22 cellular contexts compared by ENCODE assay signal in genomic region chr1:152170287-152170933, GRCh38. TPM values are rescaled to one million over a fixed set of nuclear protein-coding genes. Genes with fewer than 3 reads are reported as not detected.
"Had no signal": no experiment of that assay in that cellular context is flagged by ENCODE, and none has a peak within 500 bp of the region (broad histone marks: within the 10 kb centered on the region; RNA-seq: fewer than 3 reads in every experiment).

No MANE protein-coding gene starts in this region.

- H3K4me1 ChIP-seq: breast epithelium had no signal

- ATAC-seq: effector memory CD8-positive, alpha-beta T cell; heart left ventricle; left ventricle myocardium superior; natural killer cell treated with Interleukin-12 subunit alpha and Interleukin-12 subunit beta and Interleukin-15 and Interleukin-18, amount 100 ng/mL, for 72 hours had no signal

- H3K36me3 ChIP-seq: adrenal gland, breast epithelium, esophagus muscularis mucosa, heart left ventricle had no signal

- H3K4me3 ChIP-seq: adrenal gland, breast epithelium, dorsolateral prefrontal cortex, esophagus muscularis mucosa, heart left ventricle, testis had no signal

- H3K27me3 ChIP-seq: adrenal gland, breast epithelium, esophagus muscularis mucosa, heart left ventricle, testis had no signal

- H3K9me3 ChIP-seq: adrenal gland, breast epithelium, esophagus muscularis mucosa, heart left ventricle, testis had no signal

- H3K27ac ChIP-seq: adrenal gland, breast epithelium, dorsolateral prefrontal cortex, esophagus muscularis mucosa, testis had no signal

- DNase-seq: activated CD4-positive, alpha-beta T cell treated with anti-CD3 and anti-CD28 coated beads, Interleukin-2, amount 50 U/mL, for 4 hours; activated CD8-positive, alpha-beta memory T cell treated with anti-CD3 and anti-CD28 coated beads for 24 hours; activated CD8-positive, alpha-beta memory T cell treated with anti-CD3 and anti-CD28 coated beads, Interleukin-2, amount 50 U/mL, for 4 hours; activated naive CD4-positive, alpha-beta T cell; activated T-cell treated with anti-CD3 and anti-CD28 coated beads, Interleukin-2, amount 50 U/mL, for 24 hours; adrenal gland; dorsolateral prefrontal cortex; effector memory CD8-positive, alpha-beta T cell; heart left ventricle; left ventricle myocardium superior; retina; stimulated activated CD4-positive, alpha-beta T cell treated with anti-CD3 and anti-CD28 coated beads, Interleukin-4, amount 100 ng/mL, for 1 hour; stimulated activated naive CD4-positive, alpha-beta T cell; testis; trophoblast cell had no signal

RNA-seq across cellular contexts. Expression of gene RPTN, which starts 11.4 kb away (rescaled TPM):
- total RNA-seq: activated T-helper 2 cell treated with anti-CD3 and anti-CD28 coated beads, Interferon-gamma antibody, Interleukin-2, Interleukin-4, amounts not matched to agents 10 μg/mL and 5 μg/mL and 100 μg/mL, durations not matched to agents 14 hours and 24 hours and 36 hours; adrenal gland; breast epithelium; dorsolateral prefrontal cortex; endothelial cell of umbilical vein; esophagus muscularis mucosa; heart left ventricle; left ventricle myocardium superior; natural killer cell treated with Interleukin-12 subunit alpha and Interleukin-12 subunit beta and Interleukin-15 and Interleukin-18, amount 100 ng/mL, for 72 hours; osteocyte; progenitor cell of endocrine pancreas had no signal
- polyA plus RNA-seq: adrenal gland, endothelial cell of umbilical vein, heart left ventricle had no signal

RNA-seq across cellular contexts. Expression of gene HRNR, which starts 53.6 kb away (rescaled TPM):
- total RNA-seq: activated T-helper 2 cell treated with anti-CD3 and anti-CD28 coated beads, Interferon-gamma antibody, Interleukin-2, Interleukin-4, amounts not matched to agents 10 μg/mL and 5 μg/mL and 100 μg/mL, durations not matched to agents 14 hours and 24 hours and 36 hours; adrenal gland; breast epithelium; endothelial cell of umbilical vein; esophagus muscularis mucosa; heart left ventricle; left ventricle myocardium superior; natural killer cell treated with Interleukin-12 subunit alpha and Interleukin-12 subunit beta and Interleukin-15 and Interleukin-18, amount 100 ng/mL, for 72 hours; osteocyte; progenitor cell of endocrine pancreas had no signal
- polyA plus RNA-seq: endothelial cell of umbilical vein had no signal

RNA-seq across cellular contexts. Expression of gene TCHH, which starts 55.2 kb away (rescaled TPM):
- total RNA-seq: endothelial cell of umbilical vein, progenitor cell of endocrine pancreas had no signal
- polyA plus RNA-seq: endothelial cell of umbilical vein had no signal
